39 cellular contexts compared by ENCODE assay signal in the genomic region with DNA sequence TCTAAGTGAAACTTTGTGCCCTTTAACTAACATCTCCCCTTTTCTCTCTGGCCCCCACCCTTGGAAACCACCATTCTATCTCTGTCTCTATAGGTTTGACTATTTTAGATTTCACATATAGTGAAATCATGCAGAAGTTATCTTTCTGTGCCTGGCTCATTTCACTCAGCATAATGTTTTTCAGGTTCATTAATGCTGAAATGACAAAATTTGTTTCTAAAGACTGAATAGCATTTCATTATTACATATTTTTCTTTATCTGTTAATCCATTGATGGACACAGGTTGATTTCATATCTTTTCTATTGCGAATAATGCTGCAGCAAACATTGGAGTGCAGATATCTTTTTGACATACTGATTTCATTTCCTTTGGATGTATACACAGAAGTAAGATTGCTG. TPM values are rescaled to one million over a fixed set of nuclear protein-coding genes. Genes with fewer than 3 reads are reported as not detected.
"Had no signal": no experiment of that assay in that cellular context is flagged by ENCODE, and none has a peak within 500 bp of the region (broad histone marks: within the 10 kb centered on the region; RNA-seq: fewer than 3 reads in every experiment).

No MANE protein-coding gene starts in this region.

- H3K27ac Mint-ChIP-seq: activated B cell treated with CpG ODN at 0.5 μM for 24 hours; activated CD4-positive, alpha-beta memory T cell treated with anti-CD3 and anti-CD28 coated beads, Interleukin-2, amount 10 ng/mL, durations not matched to agents 7 days and 5 days; activated CD4-positive, alpha-beta T cell treated with anti-CD3 and anti-CD28 coated beads, Interleukin-2, amount 10 ng/mL, durations not matched to agents 24 days and 14 days; activated CD8-positive, alpha-beta memory T cell treated with anti-CD3 and anti-CD28 coated beads, Interleukin-2, amount 10 ng/mL, durations not matched to agents 7 days and 5 days; activated CD8-positive, alpha-beta T cell treated with anti-CD3 and anti-CD28 coated beads, Interleukin-2, amount 10 ng/mL, durations not matched to agents 7 days and 5 days; activated naive CD4-positive, alpha-beta T cell treated with anti-CD3 and anti-CD28 coated beads, Interleukin-2, amount 10 ng/mL, durations not matched to agents 7 days and 5 days; activated naive CD4-positive, alpha-beta T cell treated with anti-CD3 and anti-CD28 coated beads, Interleukin-2, amount 50 U/mL, for 24 hours; activated naive CD8-positive, alpha-beta T cell; activated naive CD8-positive, alpha-beta T cell treated with anti-CD3 and anti-CD28 coated beads, Interleukin-2, amount 10 ng/mL, durations not matched to agents 7 days and 5 days; activated naive CD8-positive, alpha-beta T cell treated with anti-CD3 and anti-CD28 coated beads, Interleukin-2, amount 50 U/mL, for 24 hours; activated T-cell treated with anti-CD3 and anti-CD28 coated beads, Interleukin-2, amount 50 U/mL, for 24 hours; activated T-helper 2 cell treated with anti-CD3 and anti-CD28 coated beads, Interferon-gamma antibody, Interleukin-2, Interleukin-4, amounts not matched to agents 10 μg/mL and 5 μg/mL and 100 μg/mL, durations not matched to agents 14 hours and 24 hours and 36 hours; brain; T-helper 1 cell treated with Interleukin-12 subunit alpha and Interleukin-12 subunit beta and Interleukin-4 antibody, amounts not matched to agents 30 μg/mL and 1 μg/mL, for 36 hours; T-helper 2 cell treated with Interferon-gamma antibody and Interleukin-4, amounts not matched to agents 5 μg/mL and 100 μg/mL, for 36 hours had no signal

- FAIRE-seq: bronchial epithelial cell, TTC549 had no signal

- H3K9me3 Mint-ChIP-seq: activated B cell treated with CpG ODN at 0.5 μM for 24 hours; activated CD4-positive, alpha-beta memory T cell treated with anti-CD3 and anti-CD28 coated beads, Interleukin-2, amount 10 ng/mL, durations not matched to agents 7 days and 5 days; activated CD4-positive, alpha-beta T cell treated with anti-CD3 and anti-CD28 coated beads, Interleukin-2, amount 10 ng/mL, durations not matched to agents 24 days and 14 days; activated naive CD8-positive, alpha-beta T cell treated with anti-CD3 and anti-CD28 coated beads, Interleukin-2, amount 10 ng/mL, durations not matched to agents 7 days and 5 days; activated naive CD8-positive, alpha-beta T cell treated with anti-CD3 and anti-CD28 coated beads, Interleukin-2, amount 50 U/mL, for 24 hours; activated T-helper 2 cell treated with anti-CD3 and anti-CD28 coated beads, Interferon-gamma antibody, Interleukin-2, Interleukin-4, amounts not matched to agents 10 μg/mL and 5 μg/mL and 100 μg/mL, durations not matched to agents 14 hours and 24 hours and 36 hours; brain; central memory CD8-positive, alpha-beta T cell; T-helper 1 cell treated with Interleukin-12 subunit alpha and Interleukin-12 subunit beta and Interleukin-4 antibody, amounts not matched to agents 30 μg/mL and 1 μg/mL, for 36 hours; T-helper 2 cell treated with Interferon-gamma antibody and Interleukin-4, amounts not matched to agents 5 μg/mL and 100 μg/mL, for 36 hours had no signal

- H3K27ac ChIP-seq: ascending aorta, cardiac muscle cell, VCaP had no signal

- H3K9me3 ChIP-seq: ascending aorta had no signal

- H3K36me3 ChIP-seq: ascending aorta, cardiac muscle cell had no signal

- H3K4me1 ChIP-seq: ascending aorta had no signal

- ATAC-seq: activated CD8-positive, alpha-beta memory T cell treated with anti-CD3 and anti-CD28 coated beads, Interleukin-2, amount 10 ng/mL, durations not matched to agents 7 days and 5 days; activated CD8-positive, alpha-beta T cell treated with anti-CD3 and anti-CD28 coated beads, Interleukin-2, amount 10 ng/mL, durations not matched to agents 7 days and 5 days; activated naive CD8-positive, alpha-beta T cell treated with anti-CD3 and anti-CD28 coated beads, Interleukin-2, amount 50 U/mL, for 24 hours had no signal

- H3K4me3 ChIP-seq: ascending aorta, cardiac muscle cell had no signal

- H3K4me1 Mint-ChIP-seq: activated B cell treated with CpG ODN at 0.5 μM for 24 hours; activated CD4-positive, alpha-beta memory T cell treated with anti-CD3 and anti-CD28 coated beads, Interleukin-2, amount 10 ng/mL, durations not matched to agents 7 days and 5 days; activated CD4-positive, alpha-beta T cell treated with anti-CD3 and anti-CD28 coated beads, Interleukin-2, amount 10 ng/mL, durations not matched to agents 24 days and 14 days; activated CD8-positive, alpha-beta memory T cell treated with anti-CD3 and anti-CD28 coated beads, Interleukin-2, amount 10 ng/mL, durations not matched to agents 7 days and 5 days; activated naive CD4-positive, alpha-beta T cell treated with anti-CD3 and anti-CD28 coated beads, Interleukin-2, amount 10 ng/mL, durations not matched to agents 7 days and 5 days; activated naive CD4-positive, alpha-beta T cell treated with anti-CD3 and anti-CD28 coated beads, Interleukin-2, amount 50 U/mL, for 24 hours; activated naive CD8-positive, alpha-beta T cell treated with anti-CD3 and anti-CD28 coated beads, Interleukin-2, amount 10 ng/mL, durations not matched to agents 7 days and 5 days; activated naive CD8-positive, alpha-beta T cell treated with anti-CD3 and anti-CD28 coated beads, Interleukin-2, amount 50 U/mL, for 24 hours; brain; central memory CD8-positive, alpha-beta T cell had no signal

- H3K4me3 Mint-ChIP-seq: activated B cell treated with CpG ODN at 0.5 μM for 24 hours; activated CD4-positive, alpha-beta memory T cell treated with anti-CD3 and anti-CD28 coated beads, Interleukin-2, amount 10 ng/mL, durations not matched to agents 7 days and 5 days; activated CD4-positive, alpha-beta T cell treated with anti-CD3 and anti-CD28 coated beads, Interleukin-2, amount 10 ng/mL, durations not matched to agents 24 days and 14 days; activated CD8-positive, alpha-beta memory T cell treated with anti-CD3 and anti-CD28 coated beads, Interleukin-2, amount 10 ng/mL, durations not matched to agents 7 days and 5 days; activated CD8-positive, alpha-beta T cell treated with anti-CD3 and anti-CD28 coated beads, Interleukin-2, amount 10 ng/mL, durations not matched to agents 7 days and 5 days; activated naive CD4-positive, alpha-beta T cell treated with anti-CD3 and anti-CD28 coated beads, Interleukin-2, amount 10 ng/mL, durations not matched to agents 7 days and 5 days; activated naive CD4-positive, alpha-beta T cell treated with anti-CD3 and anti-CD28 coated beads, Interleukin-2, amount 50 U/mL, for 24 hours; activated naive CD8-positive, alpha-beta T cell; activated naive CD8-positive, alpha-beta T cell treated with anti-CD3 and anti-CD28 coated beads, Interleukin-2, amount 10 ng/mL, durations not matched to agents 7 days and 5 days; activated naive CD8-positive, alpha-beta T cell treated with anti-CD3 and anti-CD28 coated beads, Interleukin-2, amount 50 U/mL, for 24 hours; activated T-cell treated with anti-CD3 and anti-CD28 coated beads, Interleukin-2, amount 50 U/mL, for 24 hours; brain; central memory CD8-positive, alpha-beta T cell; T-helper 1 cell treated with Interleukin-12 subunit alpha and Interleukin-12 subunit beta and Interleukin-4 antibody, amounts not matched to agents 30 μg/mL and 1 μg/mL, for 36 hours; T-helper 2 cell treated with Interferon-gamma antibody and Interleukin-4, amounts not matched to agents 5 μg/mL and 100 μg/mL, for 36 hours had no signal

- DNase-seq: activated B cell treated with CpG ODN at 0.5 μM for 24 hours; activated CD4-positive, alpha-beta memory T cell treated with anti-CD3 and anti-CD28 coated beads, Interleukin-2, amount 10 ng/mL, durations not matched to agents 7 days and 5 days; activated CD4-positive, alpha-beta T cell treated with anti-CD3 and anti-CD28 coated beads for 4 hours; activated CD4-positive, alpha-beta T cell treated with anti-CD3 and anti-CD28 coated beads, Interleukin-2, amount 10 ng/mL, durations not matched to agents 24 days and 14 days; activated CD4-positive, alpha-beta T cell treated with anti-CD3 and anti-CD28 coated beads, Interleukin-2, amount 50 U/mL, for 1 hour; activated CD4-positive, alpha-beta T cell treated with anti-CD3 and anti-CD28 coated beads, Interleukin-2, amount 50 U/mL, for 4 hours; activated CD4-positive, CD25-positive, alpha-beta regulatory T cell treated with anti-CD3 and anti-CD28 coated beads, Interleukin-2, amount 50 U/mL, for 72 hours; activated CD8-positive, alpha-beta memory T cell treated with anti-CD3 and anti-CD28 coated beads for 24 hours; activated CD8-positive, alpha-beta memory T cell treated with anti-CD3 and anti-CD28 coated beads, Interleukin-2, amount 10 ng/mL, durations not matched to agents 7 days and 5 days; activated CD8-positive, alpha-beta memory T cell treated with anti-CD3 and anti-CD28 coated beads, Interleukin-2, amount 50 U/mL, for 48 hours; activated CD8-positive, alpha-beta T cell treated with anti-CD3 and anti-CD28 coated beads, Interleukin-2, amount 10 ng/mL, durations not matched to agents 7 days and 5 days; activated effector memory CD4-positive, alpha-beta T cell treated with Interleukin-2 at 50 U/mL for 16 hours; activated gamma-delta T cell; activated naive CD4-positive, alpha-beta T cell treated with anti-CD3 and anti-CD28 coated beads, Interleukin-2, amount 10 ng/mL, durations not matched to agents 7 days and 5 days; activated naive CD4-positive, alpha-beta T cell treated with Interleukin-2 at 50 U/mL for 16 hours; activated naive CD8-positive, alpha-beta T cell treated with anti-CD3 and anti-CD28 coated beads, Interleukin-2, amount 10 ng/mL, durations not matched to agents 7 days and 5 days; activated naive CD8-positive, alpha-beta T cell treated with anti-CD3 and anti-CD28 coated beads, Interleukin-2, amount 50 U/mL, for 24 hours; activated T-cell treated with anti-CD3 and anti-CD28 coated beads, Interleukin-2, amount 50 U/mL, for 24 hours; activated T-cell treated with anti-CD3 and anti-CD28 coated beads, Interleukin-2, amount 50 U/mL, for 48 hours; amygdala; anterior cingulate cortex; caudate nucleus; cerebellar nuclear complex; T-helper 1 cell; T-helper 2 cell; T-helper 9 cell had no signal

- H3K36me3 Mint-ChIP-seq: activated CD8-positive, alpha-beta memory T cell treated with anti-CD3 and anti-CD28 coated beads, Interleukin-2, amount 10 ng/mL, durations not matched to agents 7 days and 5 days; activated naive CD4-positive, alpha-beta T cell treated with anti-CD3 and anti-CD28 coated beads, Interleukin-2, amount 10 ng/mL, durations not matched to agents 7 days and 5 days; activated naive CD4-positive, alpha-beta T cell treated with anti-CD3 and anti-CD28 coated beads, Interleukin-2, amount 50 U/mL, for 24 hours; activated naive CD8-positive, alpha-beta T cell; activated naive CD8-positive, alpha-beta T cell treated with anti-CD3 and anti-CD28 coated beads, Interleukin-2, amount 10 ng/mL, durations not matched to agents 7 days and 5 days; brain had no signal

- H3K27me3 Mint-ChIP-seq: activated B cell treated with CpG ODN at 0.5 μM for 24 hours; activated CD4-positive, alpha-beta memory T cell treated with anti-CD3 and anti-CD28 coated beads, Interleukin-2, amount 10 ng/mL, durations not matched to agents 7 days and 5 days; activated CD4-positive, alpha-beta T cell treated with anti-CD3 and anti-CD28 coated beads, Interleukin-2, amount 10 ng/mL, durations not matched to agents 24 days and 14 days; activated CD8-positive, alpha-beta memory T cell treated with anti-CD3 and anti-CD28 coated beads, Interleukin-2, amount 10 ng/mL, durations not matched to agents 7 days and 5 days; activated naive CD4-positive, alpha-beta T cell treated with anti-CD3 and anti-CD28 coated beads, Interleukin-2, amount 10 ng/mL, durations not matched to agents 7 days and 5 days; activated naive CD4-positive, alpha-beta T cell treated with anti-CD3 and anti-CD28 coated beads, Interleukin-2, amount 50 U/mL, for 24 hours; activated naive CD8-positive, alpha-beta T cell; activated naive CD8-positive, alpha-beta T cell treated with anti-CD3 and anti-CD28 coated beads, Interleukin-2, amount 10 ng/mL, durations not matched to agents 7 days and 5 days; activated naive CD8-positive, alpha-beta T cell treated with anti-CD3 and anti-CD28 coated beads, Interleukin-2, amount 50 U/mL, for 24 hours; activated T-cell treated with anti-CD3 and anti-CD28 coated beads, Interleukin-2, amount 50 U/mL, for 24 hours; central memory CD8-positive, alpha-beta T cell had no signal

- H3K27me3 ChIP-seq: ascending aorta, cardiac muscle cell had no signal

RNA-seq across cellular contexts. Expression of a gene that starts 30.7 kb away (rescaled TPM):
- total RNA-seq: activated B cell treated with CpG ODN at 0.5 μM for 24 hours; activated CD4-positive, alpha-beta memory T cell treated with anti-CD3 and anti-CD28 coated beads, Interleukin-2, amount 10 ng/mL, durations not matched to agents 7 days and 5 days; activated CD4-positive, alpha-beta T cell treated with anti-CD3 and anti-CD28 coated beads, Interleukin-2, amount 10 ng/mL, durations not matched to agents 24 days and 14 days; activated CD8-positive, alpha-beta memory T cell treated with anti-CD3 and anti-CD28 coated beads, Interleukin-2, amount 10 ng/mL, durations not matched to agents 7 days and 5 days; activated CD8-positive, alpha-beta T cell treated with anti-CD3 and anti-CD28 coated beads, Interleukin-2, amount 10 ng/mL, durations not matched to agents 7 days and 5 days; activated naive CD8-positive, alpha-beta T cell treated with anti-CD3 and anti-CD28 coated beads, Interleukin-2, amount 10 ng/mL, durations not matched to agents 7 days and 5 days; activated T-helper 2 cell treated with anti-CD3 and anti-CD28 coated beads, Interferon-gamma antibody, Interleukin-2, Interleukin-4, amounts not matched to agents 10 μg/mL and 5 μg/mL and 100 μg/mL, durations not matched to agents 14 hours and 24 hours and 36 hours; ascending aorta; bronchial epithelial cell; chondrocyte had no signal
